8 cellular contexts compared by ENCODE assay signal in genomic region chr19:39397360-39398296, GRCh38. TPM values are rescaled to one million over a fixed set of nuclear protein-coding genes. Genes with fewer than 3 reads are reported as not detected.
DNase-seq lines count a peak whose midpoint lies in the region; ATAC-seq and TF ChIP-seq lines count a peak whose summit lies in the region.

No MANE protein-coding gene starts in this region.

- DNase-seq in Caco-2 (peak; percentile 94 to 95), H4 (ENCODE audit: low spot score) (peak; percentile 78), NCI-H146 (lab: John Stamatoyannopoulos, UW) (peak; percentile 67), T-helper 2 cell (peak; percentile 87 to 93 (median 88)), amniotic stem cell (lab: John Stamatoyannopoulos, UW) (peak; percentile 54), left ventricle myocardium superior (peak; percentile 95), retinal pigment epithelial cell (ENCODE audit: low read depth) (no peak), cerebellar nuclear complex (lab: John Stamatoyannopoulos, UW) (no peak)

- BruUV-seq in Caco-2 (replicated peaks; lab: Mats Ljungman, UMichigan): no TSS peak

- peak overlapping the region; percentile 49 for H3K4me3 Mint-ChIP-seq in Caco-2 (ENCODE audit: unreplicated experiment)

- H3K4me3 ChIP-seq in Caco-2 (ENCODE audit: low read depth, low read length): no peak overlapping the region
- H3K4me3 ChIP-seq in retinal pigment epithelial cell (ENCODE audit: low read length): no peak overlapping the region

- H3K27me3 Mint-ChIP-seq in Caco-2 (ENCODE audit: insufficient read depth, unreplicated experiment): no peaks in the 10 kb centered on the region

- no peaks in the 10 kb centered on the region; the same call in none of the 2 replicates for H3K36me3 ChIP-seq in Caco-2 (ENCODE audit: control insufficient read depth, insufficient read depth, low read length)

- TF ChIP-seq CTCF in Caco-2 (IDR thresholded peaks at IDR 0.05; ENCODE audit: insufficient read depth in 1 of 2, low read depth in 1 of 2, low read length in 1 of 2, severe bottlenecking in 1 of 2, unreplicated experiment in 1 of 2) (peak; percentile 98), retinal pigment epithelial cell (conservative IDR thresholded peaks at IDR 0.05; ENCODE audit: low read depth, low read length) (peak; percentile 94)

- no peaks in the 10 kb centered on the region for H3K27me3 ChIP-seq in Caco-2 (replicated peaks; ENCODE audit: control insufficient read depth, insufficient read depth, low read length)

- peaks cover 34% of the 10 kb centered on the region for H3K4me1 Mint-ChIP-seq in Caco-2 (ENCODE audit: low read depth, unreplicated experiment)

- intact Hi-C loops in Caco-2 (cut with micrococcal nuclease; ENCODE audit: unreplicated experiment): loop anchor here (1.0 to 5.0 kb wide), 2 partner anchors 14 to 270 kb away; partner anchors contain the start of gene PAK4
- intact Hi-C loops in left ventricle myocardium superior (cut with micrococcal nuclease): loop anchor here (2.0 kb wide), 1 partner anchor 13 kb away; no protein-coding TSS in a partner anchor

- CTCF ChIA-PET in Caco-2 (lab: Charles Lee): interaction anchor here (0.6 to 2.9 kb wide), 12 partner anchors 10 to 844 kb away, joined by 3 to 52 read pairs (median 8); partner anchors contain the start of genes PLEKHG2, RPS16, SAMD4B and ZFP36

- peaks cover 52% of the 10 kb centered on the region for H3K4me1 ChIP-seq in Caco-2

- H3K9me3 Mint-ChIP-seq in Caco-2 (ENCODE audit: unreplicated experiment): no peaks in the 10 kb centered on the region

- POLR2A ChIA-PET in Caco-2 (lab: Charles Lee): interaction anchor here (0.6 to 2.3 kb wide), 7 partner anchors 10 to 573 kb away, joined by 3 to 28 read pairs (median 11); partner anchors contain the start of genes PSMC4, RPS16, SAMD4B and ZFP36

- no peaks in the 10 kb centered on the region for H3K9me3 ChIP-seq in Caco-2

- H3K27ac Mint-ChIP-seq in Caco-2 (ENCODE audit: unreplicated experiment): peak overlapping the region; percentile 84

- ATAC-seq in left ventricle myocardium superior: peak; percentile 78

- peaks cover 67% of the 10 kb centered on the region for H3K36me3 Mint-ChIP-seq in Caco-2 (ENCODE audit: insufficient read depth, unreplicated experiment)

RNA-seq across cellular contexts. Expression of gene MED29, which starts 6.5 kb away (rescaled TPM):
- total RNA-seq in Caco-2 (2022) (50.3 and 50.8 TPM in 2 replicates), left ventricle myocardium superior (22.2 TPM)
- 26.7 and 58.5 TPM in 2 replicates for total RNA-seq in H4 (2014; rRNA removed; shearing (Covaris generic))

RNA-seq across cellular contexts. Expression of gene PAF1, which starts 6.7 kb away (rescaled TPM):
- total RNA-seq in Caco-2 (2022) (57.9 and 59.0 TPM in 2 replicates), left ventricle myocardium superior (34.8 TPM)
- total RNA-seq in H4 (2014; rRNA removed; shearing (Covaris generic)): 40.8 and 62.0 TPM in 2 replicates

RNA-seq across cellular contexts. Expression of gene ZFP36, which starts 9.0 kb away (rescaled TPM):
- total RNA-seq in Caco-2 (2022) (25.8 and 29.7 TPM in 2 replicates), left ventricle myocardium superior (53.0 TPM)
- 4.0 and 5.7 TPM in 2 replicates for total RNA-seq in H4 (2014; rRNA removed; shearing (Covaris generic))

RNA-seq across cellular contexts. Expression of gene PLEKHG2, which starts 14.8 kb away (rescaled TPM):
- total RNA-seq in Caco-2 (2022): 49.8 and 64.1 TPM in 2 replicates
- 5.3 and 7.1 TPM in 2 replicates for total RNA-seq in H4 (2014; rRNA removed; shearing (Covaris generic))
- 11.6 TPM for total RNA-seq in left ventricle myocardium superior

RNA-seq across cellular contexts. Expression of gene RPS16, which starts 38.1 kb away (rescaled TPM):
- total RNA-seq in Caco-2 (2022) (2,801 and 3,019 TPM in 2 replicates), left ventricle myocardium superior (1,154 TPM)
- total RNA-seq in H4 (2014; rRNA removed; shearing (Covaris generic)): 8.0 and 83.0 TPM in 2 replicates

Comparison
In these comparisons a context has a peak if more than half of its experiments do, and no peak if none do; other contexts are left out.
1. DNase-seq: peak in Caco-2 (2 of 2), H4 (single experiment), NCI-H146 (single experiment), T-helper 2 cell (5 of 5), amniotic stem cell (single experiment) and left ventricle myocardium superior (single experiment); none in retinal pigment epithelial cell (single experiment) and cerebellar nuclear complex (0 of 2).